8 cellular contexts compared by ENCODE assay signal in genomic region chr16:31108035-31108793, GRCh38.
DNase-seq lines count a peak whose midpoint lies in the region; ATAC-seq and TF ChIP-seq lines count a peak whose summit lies in the region.

Gene BCKDK, plus strand, starts transcription at chr16:31108386. Its CDS starts 838 bp downstream, at chr16:31109224.

- ATAC-seq in HG03066 (IDR thresholded peaks at IDR 0.05; ENCODE audit: low read depth, unreplicated experiment), result peak; percentile 80

- DNase-seq in ACHN (peak; percentile 78), NCI-H345 treated with DMSO at 0.1 percent for 48 hours (lab: John Stamatoyannopoulos, UW; ENCODE audit: unreplicated experiment) (peak; percentile 74), choroid plexus epithelial cell (ENCODE audit: low read depth) (peak; percentile 61), kidney tubule cell (ENCODE audit: low spot score) (peak; percentile 78)
- DNase-seq in activated CD4-positive, alpha-beta T cell treated with anti-CD3 and anti-CD28 coated beads for 24 hours (ENCODE audit: low read depth in 2 of 2), result peak; percentile 67 to 73
- DNase-seq in stimulated activated CD4-positive, alpha-beta T cell treated with anti-CD3 and anti-CD28 coated beads, Interleukin-1b, Interleukin-23, amount 100 ng/mL, for 24 hours (ENCODE audit: low read depth in 4 of 4, low spot score in 1 of 4), result peak; percentile 47 to 73 (median 58)

- peak; percentile 44 for TF ChIP-seq POLR2A in GM18526 (IDR thresholded peaks at IDR 0.05; ENCODE audit: extremely low read depth, insufficient read length)

- H3K4me3 ChIP-seq in choroid plexus epithelial cell (ENCODE audit: low read depth, low read length), result peak within 1 kb of the TSS; percentile 90

- in situ Hi-C loops in ACHN (cut with HindIII; ENCODE audit: low pct_ligation_motif_present, low pct_unique_long_range_greater_than_20kb, low sequenced_read_pairs), result no loop called here

- TF ChIP-seq CTCF in choroid plexus epithelial cell (conservative IDR thresholded peaks at IDR 0.05; ENCODE audit: low read depth, low read length), result no peak

Comparison
In these comparisons a context has a peak if more than half of its experiments do, and no peak if none do; other contexts are left out.
1. Peak in every context shown above with its lines: DNase-seq, ATAC-seq and H3K4me3 ChIP-seq.